In genomic region chr6:42963179-42963854, GRCh38 we compare ENCODE assay signal across 4 cellular contexts.
TF ChIP-seq lines count a peak whose summit lies in the region.

No MANE protein-coding gene starts in this region.

TF ChIP-seq in SK-N-SH treated with all-trans-retinoic acid at 6 μM for 48 hours, 23 proteins besides CTCF, POLR2A, EP300 and RAD21:
- TF ChIP-seq TCF4 (CRISPR knock-in tag; IDR thresholded peaks at IDR 0.05; ENCODE audit: borderline replicate concordance) (no peak), CREB5 (CRISPR knock-in tag; IDR thresholded peaks at IDR 0.05; ENCODE audit: low read depth) (no peak), ESRRG (CRISPR knock-in tag; IDR thresholded peaks at IDR 0.05) (no peak), ZNF8 (CRISPR knock-in tag; IDR thresholded peaks at IDR 0.05) (no peak), ARNTL (CRISPR knock-in tag; IDR thresholded peaks at IDR 0.05; ENCODE audit: borderline replicate concordance, low read depth) (no peak), POU6F1 (CRISPR knock-in tag; IDR thresholded peaks at IDR 0.05; ENCODE audit: borderline replicate concordance, low read depth) (no peak), TOX (CRISPR knock-in tag; IDR thresholded peaks at IDR 0.05; ENCODE audit: borderline replicate concordance) (no peak), ISL1 (CRISPR knock-in tag; IDR thresholded peaks at IDR 0.05) (no peak), PPARA (CRISPR knock-in tag; IDR thresholded peaks at IDR 0.05; ENCODE audit: borderline replicate concordance) (no peak), OSR1 (CRISPR knock-in tag; IDR thresholded peaks at IDR 0.05) (no peak), ZFP30 (CRISPR knock-in tag; IDR thresholded peaks at IDR 0.05) (no peak), ZC3H10 (CRISPR knock-in tag; IDR thresholded peaks at IDR 0.05) (no peak), GLIS3 (CRISPR knock-in tag; IDR thresholded peaks at IDR 0.05) (no peak), SNAI2 (CRISPR knock-in tag; IDR thresholded peaks at IDR 0.05) (no peak)

TF ChIP-seq in SK-N-SH, 30 proteins besides CTCF, POLR2A, EP300 and RAD21 (continues in another document):
- TF ChIP-seq TAF1 (IDR thresholded peaks at IDR 0.05; ENCODE audit: borderline replicate concordance, low read depth, low read length), result no peak
- no peak for TF ChIP-seq PBX3 (IDR thresholded peaks at IDR 0.05)
- no peak for TF ChIP-seq ELF1 (IDR thresholded peaks at IDR 0.05)
- TF ChIP-seq JUND (IDR thresholded peaks at IDR 0.05), result no peak
- no peak for TF ChIP-seq RFX5 (IDR thresholded peaks at IDR 0.05; ENCODE audit: low read length)
- no peak for TF ChIP-seq IRF3 (IDR thresholded peaks at IDR 0.05; ENCODE audit: low read depth, low read length)
- no peak for TF ChIP-seq POLR2AphosphoS5 (IDR thresholded peaks at IDR 0.05; ENCODE audit: low read depth, low read length)
- TF ChIP-seq CHD2 (IDR thresholded peaks at IDR 0.05; ENCODE audit: low read length, partially characterized antibody), result no peak
- TF ChIP-seq SIN3A (IDR thresholded peaks at IDR 0.05; ENCODE audit: borderline replicate concordance, low read depth, low read length), result no peak
- TF ChIP-seq RXRA (IDR thresholded peaks at IDR 0.05; ENCODE audit: borderline replicate concordance, low read depth), result no peak
- TF ChIP-seq RCOR1 (IDR thresholded peaks at IDR 0.05; ENCODE audit: low read length), result no peak
- no peak for TF ChIP-seq FOSL2 (IDR thresholded peaks at IDR 0.05; ENCODE audit: borderline replicate concordance, low read depth)
- no peak for TF ChIP-seq MEF2A (IDR thresholded peaks at IDR 0.05; ENCODE audit: borderline replicate concordance, low read depth)
- no peak for TF ChIP-seq FOXJ3 (CRISPR knock-in tag; IDR thresholded peaks at IDR 0.05)
- TF ChIP-seq SMC3 (IDR thresholded peaks at IDR 0.05; ENCODE audit: low read depth, low read length), result no peak
- TF ChIP-seq TEAD4 (IDR thresholded peaks at IDR 0.05; ENCODE audit: borderline replicate concordance, insufficient read depth), result no peak
- TF ChIP-seq NRF1 (IDR thresholded peaks at IDR 0.05; ENCODE audit: low read depth, low read length), result no peak
- no peak for TF ChIP-seq USF2 (IDR thresholded peaks at IDR 0.05; ENCODE audit: borderline replicate concordance, low read depth, low read length)

TF ChIP-seq in IMR-90, 13 proteins besides CTCF, POLR2A, EP300 and RAD21:
- no peak for TF ChIP-seq MXI1 (IDR thresholded peaks at IDR 0.05; ENCODE audit: borderline replicate concordance, low read depth, low read length)
- TF ChIP-seq NFE2L2 (IDR thresholded peaks at IDR 0.05; ENCODE audit: low read depth, low read length), result no peak
- no peak for TF ChIP-seq FOS (IDR thresholded peaks at IDR 0.05; ENCODE audit: low read depth, low read length)
- TF ChIP-seq USF2 (IDR thresholded peaks at IDR 0.05; ENCODE audit: low read depth, low read length), result no peak
- no peak for TF ChIP-seq MAFK (IDR thresholded peaks at IDR 0.05; ENCODE audit: low read depth, low read length)
- no peak for TF ChIP-seq CEBPB (IDR thresholded peaks at IDR 0.05; ENCODE audit: low read depth, low read length)
- TF ChIP-seq BHLHE40 (IDR thresholded peaks at IDR 0.05; ENCODE audit: low read depth, low read length), result no peak
- no peak for TF ChIP-seq CHD1 (IDR thresholded peaks at IDR 0.05; ENCODE audit: low read depth, low read length)
- no peak for TF ChIP-seq SMC3 (IDR thresholded peaks at IDR 0.05; ENCODE audit: low read depth, low read length)
- TF ChIP-seq MAZ (IDR thresholded peaks at IDR 0.05; ENCODE audit: borderline replicate concordance, low read depth, low read length), result no peak
TF ChIP-seq in IMR-90: peak in this region for 0.

TF ChIP-seq in GM12878, 131 proteins besides CTCF, POLR2A, EP300 and RAD21:
- TF ChIP-seq CREB1 (IDR thresholded peaks at IDR 0.05; ENCODE audit: low read depth), result no peak
TF ChIP-seq in GM12878: peak in this region for 0.
